Comparison of ENCODE assay signal across 8 cellular contexts in genomic region chr1:152440635-152441471, GRCh38. TPM values are rescaled to one million over a fixed set of nuclear protein-coding genes. Genes with fewer than 3 reads are reported as not detected.
DNase-seq lines count a peak whose midpoint lies in the region; ATAC-seq and TF ChIP-seq lines count a peak whose summit lies in the region.

No MANE protein-coding gene starts in this region.

- H3K4me3 ChIP-seq in foreskin fibroblast (ENCODE audit: low read depth in 1 of 2, low read length in 2 of 2) (no peak overlapping the region), upper lobe of right lung (no peak overlapping the region)

- peaks cover 10% of the 10 kb centered on the region for H3K27me3 ChIP-seq in upper lobe of right lung

- TF ChIP-seq CTCF in foreskin fibroblast (IDR thresholded peaks at IDR 0.05; ENCODE audit: low read depth, low read length) (peak; percentile 88), upper lobe of right lung (IDR thresholded peaks at IDR 0.05) (peak; percentile 87)

- intact Hi-C loops in upper lobe of right lung (cut with DNase I) = no loop called here

- H3K27ac ChIP-seq in upper lobe of right lung = no peak overlapping the region

- no peaks in the 10 kb centered on the region for H3K4me1 ChIP-seq in upper lobe of right lung

- H3K9me3 ChIP-seq in upper lobe of right lung = no peaks in the 10 kb centered on the region

- no peaks in the 10 kb centered on the region for H3K36me3 ChIP-seq in upper lobe of right lung

- DNase-seq in DMS53 (lab: John Stamatoyannopoulos, UW) (peak; percentile 86), HUDEP-2 (lab: John Stamatoyannopoulos, UW; ENCODE audit: unreplicated experiment in 76 of 76) (peak in 60 of 76 experiments; percentile 1 to 71 (median 34)), RPMI7951 (ENCODE audit: low read depth) (peak; percentile 70), activated T-helper 1 cell treated with Interleukin-2 at 50 U/mL for 16 hours (ENCODE audit: low read depth) (peak; percentile 53), foreskin fibroblast (peak; percentile 28 to 69), pons (ENCODE audit: low spot score) (peak; percentile 73), upper lobe of right lung (peak; percentile 75)

- ATAC-seq in GM21515 (IDR thresholded peaks at IDR 0.05; ENCODE audit: unreplicated experiment) (peak; percentile 95), upper lobe of right lung (peak; percentile 96)

RNA-seq across cellular contexts. Expression of gene CRNN, which starts 26.8 kb away (rescaled TPM):
- not detected in 2 replicates for total RNA-seq in RPMI7951 (2014; rRNA removed; shearing (Covaris generic))
- not detected for total RNA-seq in upper lobe of right lung

Comparison
In these comparisons a context has a peak if more than half of its experiments do, and no peak if none do; other contexts are left out.
1. DNase-seq: peak in every context shown above with its lines; median percentile 86 in DMS53; 75 in upper lobe of right lung; 73 in pons; 70 in RPMI7951; 53 in activated T-helper 1 cell treated with Interleukin-2 at 50 U/mL for 16 hours; 48 in foreskin fibroblast; 34 in HUDEP-2.